In genomic region chr11:6200975-6201374, GRCh38 we compare ENCODE assay signal across 1 cellular context.
TF ChIP-seq lines count a peak whose summit lies in the region.

No MANE protein-coding gene starts in this region.

TF ChIP-seq in HepG2, 621 proteins besides CTCF, POLR2A, EP300 and RAD21:
- no peak for TF ChIP-seq MAZ (IDR thresholded peaks at IDR 0.05; ENCODE audit: borderline replicate concordance, low read depth, low read length)
- no peak for TF ChIP-seq MAZ (CRISPR knock-in tag; IDR thresholded peaks at IDR 0.05; ENCODE audit: low read depth)
- TF ChIP-seq SNRNP70 (IDR thresholded peaks at IDR 0.05; ENCODE audit: low read depth, low read length) = no peak
- TF ChIP-seq HNF4A (CRISPR knock-in tag; IDR thresholded peaks at IDR 0.05) = no peak
- peak; percentile 1; the same call in 1 of the 2 replicates for TF ChIP-seq CEBPB (IDR thresholded peaks at IDR 0.05; ENCODE audit: borderline replicate concordance, low read depth, low read length)
- no peak for TF ChIP-seq SOX5 (CRISPR knock-in tag; IDR thresholded peaks at IDR 0.05; ENCODE audit: borderline replicate concordance)
- TF ChIP-seq, protein P1, sequence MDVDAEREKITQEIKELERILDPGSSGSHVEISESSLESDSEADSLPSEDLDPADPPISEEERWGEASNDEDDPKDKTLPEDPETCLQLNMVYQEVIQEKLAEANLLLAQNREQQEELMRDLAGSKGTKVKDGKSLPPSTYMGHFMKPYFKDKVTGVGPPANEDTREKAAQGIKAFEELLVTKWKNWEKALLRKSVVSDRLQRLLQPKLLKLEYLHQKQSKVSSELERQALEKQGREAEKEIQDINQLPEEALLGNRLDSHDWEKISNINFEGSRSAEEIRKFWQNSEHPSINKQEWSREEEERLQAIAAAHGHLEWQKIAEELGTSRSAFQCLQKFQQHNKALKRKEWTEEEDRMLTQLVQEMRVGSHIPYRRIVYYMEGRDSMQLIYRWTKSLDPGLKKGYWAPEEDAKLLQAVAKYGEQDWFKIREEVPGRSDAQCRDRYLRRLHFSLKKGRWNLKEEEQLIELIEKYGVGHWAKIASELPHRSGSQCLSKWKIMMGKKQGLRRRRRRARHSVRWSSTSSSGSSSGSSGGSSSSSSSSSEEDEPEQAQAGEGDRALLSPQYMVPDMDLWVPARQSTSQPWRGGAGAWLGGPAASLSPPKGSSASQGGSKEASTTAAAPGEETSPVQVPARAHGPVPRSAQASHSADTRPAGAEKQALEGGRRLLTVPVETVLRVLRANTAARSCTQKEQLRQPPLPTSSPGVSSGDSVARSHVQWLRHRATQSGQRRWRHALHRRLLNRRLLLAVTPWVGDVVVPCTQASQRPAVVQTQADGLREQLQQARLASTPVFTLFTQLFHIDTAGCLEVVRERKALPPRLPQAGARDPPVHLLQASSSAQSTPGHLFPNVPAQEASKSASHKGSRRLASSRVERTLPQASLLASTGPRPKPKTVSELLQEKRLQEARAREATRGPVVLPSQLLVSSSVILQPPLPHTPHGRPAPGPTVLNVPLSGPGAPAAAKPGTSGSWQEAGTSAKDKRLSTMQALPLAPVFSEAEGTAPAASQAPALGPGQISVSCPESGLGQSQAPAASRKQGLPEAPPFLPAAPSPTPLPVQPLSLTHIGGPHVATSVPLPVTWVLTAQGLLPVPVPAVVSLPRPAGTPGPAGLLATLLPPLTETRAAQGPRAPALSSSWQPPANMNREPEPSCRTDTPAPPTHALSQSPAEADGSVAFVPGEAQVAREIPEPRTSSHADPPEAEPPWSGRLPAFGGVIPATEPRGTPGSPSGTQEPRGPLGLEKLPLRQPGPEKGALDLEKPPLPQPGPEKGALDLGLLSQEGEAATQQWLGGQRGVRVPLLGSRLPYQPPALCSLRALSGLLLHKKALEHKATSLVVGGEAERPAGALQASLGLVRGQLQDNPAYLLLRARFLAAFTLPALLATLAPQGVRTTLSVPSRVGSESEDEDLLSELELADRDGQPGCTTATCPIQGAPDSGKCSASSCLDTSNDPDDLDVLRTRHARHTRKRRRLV (CRISPR knock-in tag; IDR thresholded peaks at IDR 0.05) = no peak
- TF ChIP-seq ZNF547 (CRISPR knock-in tag; IDR thresholded peaks at IDR 0.05) = no peak
- no peak for TF ChIP-seq SATB2 (CRISPR knock-in tag; IDR thresholded peaks at IDR 0.05)
- no peak for TF ChIP-seq NFIB (CRISPR knock-in tag; IDR thresholded peaks at IDR 0.05; ENCODE audit: borderline replicate concordance)
